Comparison of ENCODE assay signal across 1 cellular context in genomic region chr20:21104921-21105320, GRCh38.
TF ChIP-seq lines count a peak whose summit lies in the region.

No MANE protein-coding gene starts in this region.

TF ChIP-seq in A549, 52 proteins besides CTCF, POLR2A, EP300 and RAD21 (continued from another document):
- TF ChIP-seq REST (IDR thresholded peaks at IDR 0.05) = no peak
- no peak for TF ChIP-seq HES2 (IDR thresholded peaks at IDR 0.05)
- TF ChIP-seq TP53 (CRISPR knock-in tag; IDR thresholded peaks at IDR 0.05) = no peak
- TF ChIP-seq SMC3 (IDR thresholded peaks at IDR 0.05) = no peak
- TF ChIP-seq SREBF2 (IDR thresholded peaks at IDR 0.05) = no peak
- no peak for TF ChIP-seq MAFK (IDR thresholded peaks at IDR 0.05; ENCODE audit: partially characterized antibody)
- TF ChIP-seq ESRRA (IDR thresholded peaks at IDR 0.05; ENCODE audit: borderline replicate concordance, low read length) = no peak
